In the genomic region with DNA sequence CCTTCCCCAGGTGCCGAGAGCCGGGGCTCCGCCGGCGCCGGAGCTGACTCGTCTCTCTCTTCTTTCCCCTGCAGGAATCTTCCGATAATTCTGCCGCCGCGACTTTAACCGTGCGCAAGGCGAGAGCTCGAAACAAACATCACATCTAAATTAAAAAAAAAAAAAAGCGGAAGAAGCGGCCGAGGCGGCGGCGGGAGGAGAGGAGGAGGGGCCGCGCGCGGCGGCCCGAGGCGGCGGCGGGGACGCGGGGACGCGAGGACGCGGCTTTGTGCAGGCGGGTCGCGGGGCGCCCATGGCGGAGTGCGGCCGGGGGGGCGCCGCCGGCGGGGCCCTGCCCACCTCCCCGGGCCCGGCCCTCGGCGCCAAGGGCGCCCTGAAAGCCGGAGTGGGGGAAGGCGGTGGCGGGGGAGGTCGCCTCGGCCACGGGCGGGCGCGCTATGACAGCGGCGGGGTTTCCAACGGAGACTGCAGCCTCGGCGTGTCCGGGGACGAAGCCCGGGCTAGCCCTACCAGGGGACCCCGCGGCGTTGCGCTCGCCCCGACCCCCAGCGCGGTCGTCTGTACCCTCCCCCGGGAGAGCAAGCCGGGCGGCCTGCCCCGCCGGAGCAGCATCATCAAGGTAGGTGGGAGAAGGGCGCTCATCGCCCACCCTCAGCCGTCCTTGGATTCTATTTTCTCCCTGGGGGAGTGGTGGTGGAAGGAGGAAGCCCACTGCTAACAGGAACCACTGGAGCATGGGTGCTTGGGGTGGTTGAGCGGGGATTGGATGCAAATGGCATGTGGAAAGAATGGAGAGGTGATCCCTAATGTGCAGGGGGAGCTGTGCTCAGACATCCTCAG, we compare ENCODE assay signal across 8 cellular contexts. TPM values are rescaled to one million over a fixed set of nuclear protein-coding genes. Genes with fewer than 3 reads are reported as not detected.
DNase-seq lines count a peak whose midpoint lies in the region; ATAC-seq and TF ChIP-seq lines count a peak whose summit lies in the region.

A gene (plus strand): TSS at position 208 of the 840 bp plus-strand sequence. CDS start 85 bp downstream, at position 293.

- intact Hi-C loops in PC-3 (cut with micrococcal nuclease), result loop anchor here (1.0 to 2.0 kb wide), 3 partner anchors 154 to 348 kb away; no protein-coding TSS in a partner anchor
- intact Hi-C loops in activated T-helper 2 cell treated with anti-CD3 and anti-CD28 coated beads, Interferon-gamma antibody, Interleukin-2, Interleukin-4, amounts not matched to agents 10 μg/mL and 5 μg/mL and 100 μg/mL, durations not matched to agents 14 hours and 24 hours and 36 hours (cut with micrococcal nuclease), result loop anchor here (1.0 to 10.0 kb wide), 7 partner anchors 42 to 583 kb away; no protein-coding TSS in a partner anchor
- intact Hi-C loops in thyroid gland (cut with DNase I), result no loop called here

- no peak within 1 kb of the TSS for H2BK5ac ChIP-seq in neuronal stem cell (ENCODE audit: low read length)

- peak within 1 kb of the TSS; percentile 47 for H3K23ac ChIP-seq in neuronal stem cell (ENCODE audit: low read depth, low read length, poor library complexity)

- peak within 1 kb of the TSS; percentile 49 for H2AK5ac ChIP-seq in neuronal stem cell (ENCODE audit: low read depth, low read length)

- POLR2A ChIA-PET in PC-3 (lab: Charles Lee; ENCODE audit: unreplicated experiment), result interaction anchor here (0.6 to 0.7 kb wide), 2 partner anchors 61 to 311 kb away, joined by 10 to 17 read pairs; no protein-coding TSS in a partner anchor

- no peak within 1 kb of the TSS for H3K4ac ChIP-seq in neuronal stem cell (ENCODE audit: low read length)

- peak within 1 kb of the TSS; percentile 96 for H3K4me3 ChIP-seq in ACC112 (ENCODE audit: low read depth, low read length)
- H3K4me3 ChIP-seq in PC-3 (ENCODE audit: low read length), result peak within 1 kb of the TSS; percentile 94
- H3K4me3 ChIP-seq in fibroblast of villous mesenchyme (ENCODE audit: low read depth, low read length), result peak within 1 kb of the TSS; percentile 69
- H3K4me3 ChIP-seq in neuronal stem cell (ENCODE audit: low read length in 2 of 2), result peak within 1 kb of the TSS; percentile 87 to 91
- peak within 1 kb of the TSS; percentile 32 to 94 (median 65) for H3K4me3 ChIP-seq in thyroid gland (replicated peaks in 1 of 3)

- ATAC-seq in GM18868 (IDR thresholded peaks at IDR 0.05; ENCODE audit: unreplicated experiment), result peak; percentile 33
- peak; percentile 25 for ATAC-seq in HG03097 (IDR thresholded peaks at IDR 0.05; ENCODE audit: low FRiP score, unreplicated experiment)
- ATAC-seq in PC-3, result peak; percentile 34

- H3K79me2 ChIP-seq in ACC112 (ENCODE audit: control insufficient read depth, insufficient read depth, low read length, unreplicated experiment) (peaks cover 40% of the 10 kb centered on the region), PC-3 (ENCODE audit: low read length) (peaks cover 49% of the 10 kb centered on the region)

- H3K14ac ChIP-seq in neuronal stem cell (ENCODE audit: low read length), result no peak within 1 kb of the TSS

- H3K4me1 ChIP-seq in ACC112 (ENCODE audit: control insufficient read depth, insufficient read depth, low read length, unreplicated experiment) (peaks cover 26% of the 10 kb centered on the region), PC-3 (ENCODE audit: insufficient read depth, low read length) (peaks cover 41% of the 10 kb centered on the region), neuronal stem cell (ENCODE audit: control insufficient read depth in 2 of 2, insufficient read depth in 1 of 2, low read depth in 1 of 2, low read length in 2 of 2) (peaks cover 0 to 6% of the 10 kb centered on the region in 2 donors), thyroid gland (peaks cover 4 to 6% of the 10 kb centered on the region in 2 donors)

- no CpG with 5 or more reads among the region's 87 CpGs for WGBS in neuronal stem cell (ENCODE audit: extremely low coverage in 2 of 2, insufficient read length in 2 of 2, insufficient replicate concordance in 1 of 2), 2 donors
- 0% methylated on average over 36 to 66 of the region's 87 CpGs for WGBS in thyroid gland, 2 donors

- H2BK12ac ChIP-seq in neuronal stem cell (ENCODE audit: low read length), result no peak within 1 kb of the TSS

- no peak within 1 kb of the TSS for H2BK120ac ChIP-seq in neuronal stem cell (ENCODE audit: low read depth, low read length)

- peak within 1 kb of the TSS; percentile 87 for H3K4me2 ChIP-seq in PC-3 (ENCODE audit: low read length)
- H3K4me2 ChIP-seq in neuronal stem cell (ENCODE audit: insufficient read depth, low read length, poor library complexity, severe bottlenecking), result peak within 1 kb of the TSS; percentile 75

- H3K27ac ChIP-seq in ACC112 (ENCODE audit: low read depth, low read length) (peak within 1 kb of the TSS; percentile 6; the same call in 1 of the 2 replicates), PC-3 (ENCODE audit: low read length) (peak within 1 kb of the TSS; percentile 12), neuronal stem cell (replicated peaks; ENCODE audit: low read length) (no peak within 1 kb of the TSS), thyroid gland (peak within 1 kb of the TSS; percentile 67 to 88 (median 87))

- no peaks in the 10 kb centered on the region for H3K79me1 ChIP-seq in neuronal stem cell (ENCODE audit: low read depth, low read length)

- no peaks in the 10 kb centered on the region for H3K36me3 ChIP-seq in ACC112 (ENCODE audit: insufficient read depth, low read length)
- H3K36me3 ChIP-seq in PC-3 (ENCODE audit: low read depth, low read length), result no peaks in the 10 kb centered on the region
- no peaks in the 10 kb centered on the region for H3K36me3 ChIP-seq in neuronal stem cell (replicated peaks in 1 of 2; ENCODE audit: control insufficient read depth in 2 of 2, insufficient read depth in 2 of 2, low read length in 2 of 2)
- H3K36me3 ChIP-seq in thyroid gland, result no peaks in the 10 kb centered on the region

- TF ChIP-seq CTCF in PC-3 (conservative IDR thresholded peaks at IDR 0.05; ENCODE audit: low read depth, low read length), result no peak; the same call in 1 of the 2 replicates
- TF ChIP-seq CTCF in fibroblast of villous mesenchyme (IDR thresholded peaks at IDR 0.05; ENCODE audit: insufficient read depth, low read depth, low read length), result no peak
- no peak for TF ChIP-seq CTCF in thyroid gland (IDR thresholded peaks at IDR 0.05)

- no peaks in the 10 kb centered on the region for H3K36me3 Mint-ChIP-seq in activated T-helper 2 cell treated with anti-CD3 and anti-CD28 coated beads, Interferon-gamma antibody, Interleukin-2, Interleukin-4, amounts not matched to agents 10 μg/mL and 5 μg/mL and 100 μg/mL, durations not matched to agents 14 hours and 24 hours and 36 hours (ENCODE audit: low read depth)

- H3K9me3 Mint-ChIP-seq in activated T-helper 2 cell treated with anti-CD3 and anti-CD28 coated beads, Interferon-gamma antibody, Interleukin-2, Interleukin-4, amounts not matched to agents 10 μg/mL and 5 μg/mL and 100 μg/mL, durations not matched to agents 14 hours and 24 hours and 36 hours, result no peaks in the 10 kb centered on the region

- BruUV-seq in PC-3 (replicated peaks; lab: Mats Ljungman, UMichigan), result no TSS peak

- no peak within 1 kb of the TSS for H4K8ac ChIP-seq in neuronal stem cell (ENCODE audit: low read depth, low read length)

- CTCF ChIA-PET in PC-3 (lab: Charles Lee), result interaction anchor here (0.6 to 1.1 kb wide), 2 partner anchors 109 to 110 kb away, joined by 3 read pairs; no protein-coding TSS in a partner anchor

- no peaks in the 10 kb centered on the region for H4K20me1 ChIP-seq in PC-3 (ENCODE audit: low read length)

- peaks cover 43% of the 10 kb centered on the region for H3K4me1 Mint-ChIP-seq in activated T-helper 2 cell treated with anti-CD3 and anti-CD28 coated beads, Interferon-gamma antibody, Interleukin-2, Interleukin-4, amounts not matched to agents 10 μg/mL and 5 μg/mL and 100 μg/mL, durations not matched to agents 14 hours and 24 hours and 36 hours (ENCODE audit: low read depth)

- no peak within 1 kb of the TSS for H4K91ac ChIP-seq in neuronal stem cell (ENCODE audit: low read depth, low read length, poor library complexity)

- peaks cover 11% of the 10 kb centered on the region for H3K27me3 Mint-ChIP-seq in activated T-helper 2 cell treated with anti-CD3 and anti-CD28 coated beads, Interferon-gamma antibody, Interleukin-2, Interleukin-4, amounts not matched to agents 10 μg/mL and 5 μg/mL and 100 μg/mL, durations not matched to agents 14 hours and 24 hours and 36 hours (ENCODE audit: low read depth)

- H3K4me3 Mint-ChIP-seq in activated T-helper 2 cell treated with anti-CD3 and anti-CD28 coated beads, Interferon-gamma antibody, Interleukin-2, Interleukin-4, amounts not matched to agents 10 μg/mL and 5 μg/mL and 100 μg/mL, durations not matched to agents 14 hours and 24 hours and 36 hours (ENCODE audit: low read depth), result peak within 1 kb of the TSS; percentile 93

- no peaks in the 10 kb centered on the region for H3F3A ChIP-seq in PC-3 (ENCODE audit: low read length, unreplicated experiment)

- H3K27ac Mint-ChIP-seq in activated T-helper 2 cell treated with anti-CD3 and anti-CD28 coated beads, Interferon-gamma antibody, Interleukin-2, Interleukin-4, amounts not matched to agents 10 μg/mL and 5 μg/mL and 100 μg/mL, durations not matched to agents 14 hours and 24 hours and 36 hours, result peak within 1 kb of the TSS; percentile 97

- TF ChIP-seq POLR2A in thyroid gland (IDR thresholded peaks at IDR 0.05), result no peak

- H2AFZ ChIP-seq in ACC112 (ENCODE audit: low read length, unreplicated experiment) (peak within 1 kb of the TSS; percentile 97), PC-3 (ENCODE audit: low read length) (peak within 1 kb of the TSS; percentile 90), neuronal stem cell (ENCODE audit: low read length) (peak within 1 kb of the TSS; percentile 98)

- H3K9me2 ChIP-seq in PC-3 (replicated peaks; ENCODE audit: low read length), result no peaks in the 10 kb centered on the region

- no peaks in the 10 kb centered on the region for H3K9me3 ChIP-seq in PC-3 (ENCODE audit: low read length)
- H3K9me3 ChIP-seq in neuronal stem cell (replicated peaks in 1 of 2; ENCODE audit: control insufficient read depth in 2 of 2, insufficient read depth in 1 of 2, low read depth in 1 of 2, low read length in 2 of 2), result no peaks in the 10 kb centered on the region
- no peaks in the 10 kb centered on the region for H3K9me3 ChIP-seq in thyroid gland

- H3K18ac ChIP-seq in neuronal stem cell (ENCODE audit: low read length), result peak within 1 kb of the TSS; percentile 98

- H3K9ac ChIP-seq in PC-3 (ENCODE audit: low read length), result peak within 1 kb of the TSS; percentile 78
- H3K9ac ChIP-seq in neuronal stem cell (ENCODE audit: low read depth, low read length, poor library complexity), result peak within 1 kb of the TSS; percentile 86

- no peaks in the 10 kb centered on the region for H3K27me3 ChIP-seq in ACC112 (ENCODE audit: insufficient read depth, low read length)
- H3K27me3 ChIP-seq in PC-3 (ENCODE audit: low read length), result no peaks in the 10 kb centered on the region
- H3K27me3 ChIP-seq in neuronal stem cell (ENCODE audit: control insufficient read depth in 3 of 3, insufficient read depth in 3 of 3, low read depth in 1 of 3, low read length in 3 of 3), result peaks cover 0 to 13% (median 0%) of the 10 kb centered on the region in 3 experiments
- H3K27me3 ChIP-seq in thyroid gland, result no peaks in the 10 kb centered on the region

- peak within 1 kb of the TSS; percentile 42 for H2BK15ac ChIP-seq in neuronal stem cell (ENCODE audit: low read length)

- DNase-seq in PC-3 (peak; percentile 43), fibroblast of villous mesenchyme (ENCODE audit: low read depth) (peak; percentile 28), neuronal stem cell (ENCODE audit: low spot score) (peak; percentile 42), thyroid gland (peak; percentile 35 to 44)
- DNase-seq in activated T-helper 2 cell treated with anti-CD3 and anti-CD28 coated beads, Interferon-gamma antibody, Interleukin-2, Interleukin-4, amounts not matched to agents 10 μg/mL and 5 μg/mL and 100 μg/mL, durations not matched to agents 14 hours and 24 hours and 36 hours (ENCODE audit: low spot score), result peak; percentile 63

RNA-seq across cellular contexts. Expression of the gene that starts here (rescaled TPM):
- 9.8 and 10.5 TPM in 2 replicates for total RNA-seq in PC-3 (2014; rRNA removed)
- total RNA-seq in activated T-helper 2 cell treated with anti-CD3 and anti-CD28 coated beads, Interferon-gamma antibody, Interleukin-2, Interleukin-4, amounts not matched to agents 10 μg/mL and 5 μg/mL and 100 μg/mL, durations not matched to agents 14 hours and 24 hours and 36 hours, result 12.5 and 12.8 TPM in 2 replicates
- total RNA-seq in fibroblast of villous mesenchyme, result 3.9 and 5.6 TPM in 2 replicates
- 3.1 TPM for polyA plus RNA-seq in neuronal stem cell (2013, experiment 1 of 2)
- 3.1 TPM for polyA plus RNA-seq in neuronal stem cell (2013, experiment 2 of 2)
- total RNA-seq in thyroid gland, result 10 to 100 TPM in 2 of 4 donors, 1 to 10 TPM in 2; 6.3 to 15.3 (median 9.3) TPM
